In genomic region chr16:68324336-68324735, GRCh38 we compare ENCODE assay signal across 17 cellular contexts. TPM values are rescaled to one million over a fixed set of nuclear protein-coding genes. Genes with fewer than 3 reads are reported as not detected.
A peak's percentile ranks its signal among the peaks of the same experiment; 100 is the strongest.
DNase-seq lines count a peak whose midpoint lies in the region; ATAC-seq and TF ChIP-seq lines count a peak whose summit lies in the region.
"Had no signal": no experiment of that assay in that cellular context is flagged by ENCODE, and none has a peak within 500 bp of the region (broad histone marks: within the 10 kb centered on the region; RNA-seq: fewer than 3 reads in every experiment).

No MANE protein-coding gene starts in this region.

- H3K27ac Mint-ChIP-seq in T-helper 17 cell: peak overlapping the region; percentile 45
- peak overlapping the region; percentile 2 for H3K27ac Mint-ChIP-seq in stimulated activated naive B cell treated with anti-CD40 and anti-IgM and Interleukin-4, amounts not matched to agents 10 μg/mL and 1 μg/mL and 100 μg/mL, for 72 hours

- H3K4me3 Mint-ChIP-seq in T-helper 17 cell: no peak overlapping the region
- H3K4me3 Mint-ChIP-seq in stimulated activated naive B cell treated with anti-CD40 and anti-IgM and Interleukin-4, amounts not matched to agents 10 μg/mL and 1 μg/mL and 100 μg/mL, for 72 hours: no peak overlapping the region
- H3K4me3 Mint-ChIP-seq: CD14-positive monocyte; CD4-positive, alpha-beta memory T cell; CD4-positive, CD25-positive, alpha-beta regulatory T cell; CD8-positive, alpha-beta memory T cell had no signal

- DNase-seq in RWPE1 (ENCODE audit: low spot score): no peak
- no peak for DNase-seq in T-helper 17 cell
- no peak for DNase-seq in stimulated activated naive B cell treated with anti-CD40 and anti-IgM and Interleukin-4, amounts not matched to agents 10 μg/mL and 1 μg/mL and 100 μg/mL, for 72 hours
- DNase-seq: 8988T; ACHN; BE2C; C1 segment of cervical spinal cord; CD4-positive, alpha-beta memory T cell; CD4-positive, CD25-positive, alpha-beta regulatory T cell; CD8-positive, alpha-beta memory T cell; COR-L47; DMS79 treated with DMSO at 0.1 percent for 48 hours; GF-D8 had no signal

- H3K27me3 Mint-ChIP-seq in T-helper 17 cell: no peaks in the 10 kb centered on the region
- no peaks in the 10 kb centered on the region for H3K27me3 Mint-ChIP-seq in stimulated activated naive B cell treated with anti-CD40 and anti-IgM and Interleukin-4, amounts not matched to agents 10 μg/mL and 1 μg/mL and 100 μg/mL, for 72 hours
- H3K27me3 Mint-ChIP-seq: CD4-positive, alpha-beta memory T cell; CD4-positive, CD25-positive, alpha-beta regulatory T cell; CD8-positive, alpha-beta memory T cell had no signal

- no peak for TF ChIP-seq CTCF in RWPE1 (conservative IDR thresholded peaks at IDR 0.05; ENCODE audit: low read depth)

- ATAC-seq in T-helper 17 cell: no peak
- no peak for ATAC-seq in stimulated activated naive B cell treated with anti-CD40 and anti-IgM and Interleukin-4, amounts not matched to agents 10 μg/mL and 1 μg/mL and 100 μg/mL, for 72 hours (replicated peaks)
- no peak for ATAC-seq in HG03521 (IDR thresholded peaks at IDR 0.05; ENCODE audit: unreplicated experiment)
- ATAC-seq in HG02970 (IDR thresholded peaks at IDR 0.05; ENCODE audit: low FRiP score, unreplicated experiment): no peak

- CTCF ChIA-PET in RWPE1 (lab: Yijun Ruan, JAX): interaction anchor here (0.6 to 0.9 kb wide), 2 partner anchors 40 to 61 kb away, joined by 4 to 5 read pairs; no protein-coding TSS in a partner anchor

- no peaks in the 10 kb centered on the region for H3K36me3 Mint-ChIP-seq in T-helper 17 cell (ENCODE audit: low read depth)
- H3K36me3 Mint-ChIP-seq in stimulated activated naive B cell treated with anti-CD40 and anti-IgM and Interleukin-4, amounts not matched to agents 10 μg/mL and 1 μg/mL and 100 μg/mL, for 72 hours: peaks cover 26 to 33% of the 10 kb centered on the region in 2 donors

- H3K9me3 Mint-ChIP-seq in stimulated activated naive B cell treated with anti-CD40 and anti-IgM and Interleukin-4, amounts not matched to agents 10 μg/mL and 1 μg/mL and 100 μg/mL, for 72 hours: no peaks in the 10 kb centered on the region
- H3K9me3 Mint-ChIP-seq: CD14-positive monocyte; CD4-positive, alpha-beta memory T cell; CD8-positive, alpha-beta memory T cell had no signal

- H3K4me1 Mint-ChIP-seq in T-helper 17 cell: peaks cover 13% of the 10 kb centered on the region
- H3K4me1 Mint-ChIP-seq in stimulated activated naive B cell treated with anti-CD40 and anti-IgM and Interleukin-4, amounts not matched to agents 10 μg/mL and 1 μg/mL and 100 μg/mL, for 72 hours: peaks cover 9 to 16% of the 10 kb centered on the region in 2 donors

- 0 out of 2 replicates have a peak overlapping the region, but pooled peaks have one; percentile 10 for H3K27ac ChIP-seq in RWPE1
- H3K27ac ChIP-seq: BLaER1 had no signal

- POLR2A ChIA-PET in RWPE1 (lab: Yijun Ruan, JAX; ENCODE audit: low non-redundant PET): no interaction called here

- no peaks in the 10 kb centered on the region for H3K9me3 ChIP-seq in T-helper 17 cell (ENCODE audit: control insufficient read depth, low read length, poor library complexity, severe bottlenecking)
- H3K9me3 ChIP-seq: BE2C, BLaER1 had no signal

RNA-seq across cellular contexts. Expression of gene PRMT7, which starts 13.5 kb away (rescaled TPM):
- 10 to 100 TPM; 55.2 to 59.4 TPM for total RNA-seq in T-helper 17 cell

RNA-seq across cellular contexts. Expression of gene SLC7A6OS, which starts 13.6 kb away (rescaled TPM):
- 10 to 100 TPM; 35.3 to 36.0 TPM for total RNA-seq in T-helper 17 cell
